8 cellular contexts compared by ENCODE assay signal in genomic region chr4:6716018-6716911, GRCh38. TPM values are rescaled to one million over a fixed set of nuclear protein-coding genes. Genes with fewer than 3 reads are reported as not detected.
DNase-seq lines count a peak whose midpoint lies in the region; ATAC-seq and TF ChIP-seq lines count a peak whose summit lies in the region.

BLOC1S4 (plus strand) TSS chr4:6716174; CDS start chr4:6716210, 36 bp downstream.

- no peak for TF ChIP-seq CTCF in GM12875 (IDR thresholded peaks at IDR 0.05; ENCODE audit: borderline replicate concordance, insufficient read depth, low read depth, low read length)
- TF ChIP-seq CTCF in adrenal gland (IDR thresholded peaks at IDR 0.05), result peak in 4 of 6 experiments; percentile 15 to 31 (median 26)
- peak; percentile 29 for TF ChIP-seq CTCF in progenitor cell of endocrine pancreas (IDR thresholded peaks at IDR 0.05; ENCODE audit: unreplicated experiment)
- peak; percentile 16 for TF ChIP-seq CTCF in upper lobe of right lung (IDR thresholded peaks at IDR 0.05)

- DNase-seq in NCI-H1105 treated with DMSO at 0.1 percent for 48 hours (lab: John Stamatoyannopoulos, UW), result peak; percentile 75
- DNase-seq in T-helper 1 cell, result peak; percentile 80 to 95 (median 82)
- DNase-seq in adrenal gland, result peak; percentile 82 to 93 (median 86)
- peak; percentile 92 for DNase-seq in left cardiac atrium
- peak; percentile 80 for DNase-seq in progenitor cell of endocrine pancreas (ENCODE audit: low spot score, unreplicated experiment)
- DNase-seq in upper lobe of right lung, result peak; percentile 94

- TF ChIP-seq POLR2A in adrenal gland (IDR thresholded peaks at IDR 0.05), result peak; percentile 83 to 86

- H3K27me3 Mint-ChIP-seq in progenitor cell of endocrine pancreas, result peaks cover 9% of the 10 kb centered on the region

- H3K9me3 ChIP-seq in adrenal gland (replicated peaks in 1 of 3) (no peaks in the 10 kb centered on the region), upper lobe of right lung (no peaks in the 10 kb centered on the region)

- peak within 1 kb of the TSS; percentile 78 for H3K4me3 ChIP-seq in GM12875 (ENCODE audit: low read depth, low read length)
- H3K4me3 ChIP-seq in adrenal gland, result peak within 1 kb of the TSS in 3 of 4 donors; percentile 55 to 95 (median 56)
- peak within 1 kb of the TSS; percentile 77 for H3K4me3 ChIP-seq in upper lobe of right lung

- no peaks in the 10 kb centered on the region for H3K27me3 ChIP-seq in adrenal gland
- H3K27me3 ChIP-seq in upper lobe of right lung, result no peaks in the 10 kb centered on the region

- WGBS in adrenal gland, 4 donors, result 0 to 1% (median 0%) methylated on average over 49 to 109 of the region's 109 CpGs

- intact Hi-C loops in adrenal gland (cut with DNase I), result loop anchor here in 1 of 2 donors (5.0 kb wide), 1 partner anchor 351 kb away; the partner anchor contains the start of gene GRPEL1
- intact Hi-C loops in left cardiac atrium (cut with DNase I), result no loop called here
- intact Hi-C loops in upper lobe of right lung (cut with DNase I), result no loop called here

- peaks cover 18% of the 10 kb centered on the region for H3K4me1 Mint-ChIP-seq in progenitor cell of endocrine pancreas (ENCODE audit: low read depth)

- H3K4me3 Mint-ChIP-seq in progenitor cell of endocrine pancreas (ENCODE audit: low read depth), result peak within 1 kb of the TSS; percentile 92

- H3K9me3 Mint-ChIP-seq in progenitor cell of endocrine pancreas (ENCODE audit: low read depth), result no peaks in the 10 kb centered on the region

- H3K36me3 ChIP-seq in adrenal gland (replicated peaks in 1 of 2), result no peaks in the 10 kb centered on the region
- H3K36me3 ChIP-seq in upper lobe of right lung, result peaks cover 10% of the 10 kb centered on the region

- ATAC-seq in HG02642 (IDR thresholded peaks at IDR 0.05; ENCODE audit: poor library complexity, unreplicated experiment) (peak; percentile 87), left cardiac atrium (peak; percentile 95), upper lobe of right lung (peak; percentile 97)

- peaks cover 0 to 16% of the 10 kb centered on the region in 2 donors for H3K4me1 ChIP-seq in adrenal gland (replicated peaks in 1 of 2)
- H3K4me1 ChIP-seq in upper lobe of right lung, result peaks cover 16% of the 10 kb centered on the region

- H3K36me3 Mint-ChIP-seq in progenitor cell of endocrine pancreas (ENCODE audit: insufficient read depth), result peaks cover 3% of the 10 kb centered on the region

- peak within 1 kb of the TSS; percentile 56 to 99 (median 83) for H3K27ac ChIP-seq in adrenal gland
- peak within 1 kb of the TSS; percentile 93 for H3K27ac ChIP-seq in upper lobe of right lung

- peak within 1 kb of the TSS; percentile 93 for H3K27ac Mint-ChIP-seq in progenitor cell of endocrine pancreas

RNA-seq across cellular contexts. Expression of gene BLOC1S4, which starts in this region (rescaled TPM):
- total RNA-seq in adrenal gland (10 to 100 TPM; 16.8 to 31.7 (median 20.9) TPM), left cardiac atrium (10 to 100 TPM in 1 of 2 donors, 1 to 10 TPM in 1; 7.4 to 10.6 TPM), progenitor cell of endocrine pancreas (18.8 and 20.0 TPM in 2 replicates), upper lobe of right lung (10.7 TPM)
- 10 to 100 TPM in 1 of 3 donors, 1 to 10 TPM in 2; 6.5 to 10.8 (median 8.9) TPM for polyA plus RNA-seq in adrenal gland

Comparison
In these comparisons a context has a peak if more than half of its experiments do, and no peak if none do; other contexts are left out.
1. Peak in every context shown above with its lines: DNase-seq, ATAC-seq, H3K4me3 ChIP-seq and H3K27ac ChIP-seq.